23 cellular contexts compared by ENCODE assay signal in genomic region chr3:175397407-175397806, GRCh38.
DNase-seq lines count a peak whose midpoint lies in the region; ATAC-seq and TF ChIP-seq lines count a peak whose summit lies in the region.
"Had no signal": no experiment of that assay in that cellular context is flagged by ENCODE, and none has a peak within 500 bp of the region (broad histone marks: within the 10 kb centered on the region; RNA-seq: fewer than 3 reads in every experiment).

No MANE protein-coding gene starts in this region.

- H2BK5ac ChIP-seq in mesenchymal stem cell (ENCODE audit: low read depth, low read length, poor library complexity, severe bottlenecking), result no peak overlapping the region

- no peaks in the 10 kb centered on the region for H3F3A ChIP-seq in SK-N-SH (replicated peaks; ENCODE audit: insufficient read depth)

- H2AFZ ChIP-seq in SK-N-SH (ENCODE audit: low read depth), result no peak overlapping the region
- no peak overlapping the region for H2AFZ ChIP-seq in mesenchymal stem cell (ENCODE audit: low read depth, low read length)

- H3K27me3 ChIP-seq in SK-N-SH (ENCODE audit: insufficient read depth) (no peaks in the 10 kb centered on the region), mesenchymal stem cell (ENCODE audit: control insufficient read depth in 1 of 2, insufficient read depth in 1 of 2, low read length in 2 of 2) (no peaks in the 10 kb centered on the region), aorta (ENCODE audit: control insufficient read depth in 1 of 2, insufficient read depth in 2 of 2, low read length in 1 of 2) (no peaks in the 10 kb centered on the region)
- H3K27me3 ChIP-seq: MG63 had no signal

- H3K27ac ChIP-seq in SK-N-SH (ENCODE audit: low read depth in 2 of 2, low read length in 1 of 2), result no peak overlapping the region
- H3K27ac ChIP-seq in mesenchymal stem cell (ENCODE audit: low read length, poor library complexity, severe bottlenecking), result no peak overlapping the region
- H3K27ac ChIP-seq in aorta (ENCODE audit: low read depth in 1 of 2, low read length in 2 of 2), result no peak overlapping the region
- H3K27ac ChIP-seq in substantia nigra (ENCODE audit: low read depth, low read length, poor library complexity, severe bottlenecking), result no peak overlapping the region
- H3K27ac ChIP-seq: 22Rv1, C4-2B, SK-N-MC had no signal

- intact Hi-C loops in aorta (cut with DNase I), result no loop called here

- no peak overlapping the region for H2BK120ac ChIP-seq in mesenchymal stem cell (ENCODE audit: low read depth, low read length)

- no peak overlapping the region for H2BK12ac ChIP-seq in mesenchymal stem cell (ENCODE audit: low read length in 2 of 2)

- H3K79me1 ChIP-seq in mesenchymal stem cell (replicated peaks; ENCODE audit: low read length, poor library complexity, severe bottlenecking), result no peaks in the 10 kb centered on the region

- H3K9ac ChIP-seq in SK-N-SH (no peak overlapping the region), mesenchymal stem cell (ENCODE audit: low read length) (no peak overlapping the region)

- no peaks in the 10 kb centered on the region for H3K36me3 ChIP-seq in SK-N-SH (replicated peaks in 1 of 2; ENCODE audit: control insufficient read depth in 1 of 2, insufficient read depth in 2 of 2, low read length in 1 of 2)
- H3K36me3 ChIP-seq in mesenchymal stem cell (ENCODE audit: control insufficient read depth in 1 of 2, insufficient read depth in 2 of 2, low read depth in 1 of 2, low read length in 2 of 2), result no peaks in the 10 kb centered on the region
- H3K36me3 ChIP-seq in aorta (ENCODE audit: control insufficient read depth in 1 of 2, insufficient read depth in 2 of 2, low read length in 1 of 2), result no peaks in the 10 kb centered on the region
- H3K36me3 ChIP-seq: MG63 had no signal

- H3K9me2 ChIP-seq in SK-N-SH, result no peaks in the 10 kb centered on the region

- POLR2A ChIA-PET in SK-N-SH (lab: Yijun Ruan, JAX), result no interaction called here

- H3K4me1 ChIP-seq in SK-N-SH (ENCODE audit: control insufficient read depth in 1 of 2, insufficient read depth in 2 of 2, low read depth in 1 of 2, low read length in 1 of 2) (no peaks in the 10 kb centered on the region; a peak in 1 of 4 replicates), mesenchymal stem cell (ENCODE audit: control insufficient read depth, insufficient read depth, low read depth, low read length) (no peaks in the 10 kb centered on the region), aorta (ENCODE audit: control insufficient read depth in 1 of 2, insufficient read depth in 2 of 2, low read length in 2 of 2) (no peaks in the 10 kb centered on the region)

- H3K4me3 ChIP-seq in SK-N-SH (ENCODE audit: low read depth in 2 of 2, low read length in 1 of 2) (no peak overlapping the region), mesenchymal stem cell (ENCODE audit: insufficient read depth in 1 of 2, low read depth in 1 of 2, low read length in 2 of 2) (no peak overlapping the region), aorta (ENCODE audit: low read length in 2 of 2) (no peak overlapping the region)
- H3K4me3 ChIP-seq: MG63, SK-N-MC had no signal

- no peak for TF ChIP-seq CTCF in SK-N-SH (IDR thresholded peaks at IDR 0.05)

- CTCF ChIA-PET in SK-N-SH (lab: Yijun Ruan, JAX), result no interaction called here

- TF ChIP-seq EP300 in SK-N-SH (IDR thresholded peaks at IDR 0.05; ENCODE audit: borderline replicate concordance in 1 of 2, low read depth in 1 of 2, low read length in 1 of 2), result no peak

- H3K4ac ChIP-seq in mesenchymal stem cell (ENCODE audit: low read depth in 1 of 2, low read length in 2 of 2), result no peak overlapping the region

- no peak overlapping the region for H3K14ac ChIP-seq in mesenchymal stem cell (ENCODE audit: low read length in 2 of 2)

- DNase-seq in SK-N-SH, result peak; percentile 3
- peak; percentile 20 for DNase-seq in SK-N-DZ (ENCODE audit: low spot score)
- DNase-seq in mesenchymal stem cell, result peak; percentile 28
- no peak for DNase-seq in aorta
- DNase-seq in kidney tubule cell (ENCODE audit: low spot score), result no peak
- DNase-seq in substantia nigra (lab: John Stamatoyannopoulos, UW), result no peak
- DNase-seq: Calu3; CD8-positive, alpha-beta memory T cell; DMS153; GOT3; Kasumi-1; MG63; NCI-H1417; NCI-H1694 treated with DMSO at 0.1 percent for 48 hours; NCI-H2081 treated with DMSO at 0.1 percent for 48 hours; NCI-H2171 treated with DMSO at 0.1 percent for 48 hours; NCI-H526; SHP77 had no signal

- peak overlapping the region in 1 of 2 experiments; percentile 34 for H3K18ac ChIP-seq in mesenchymal stem cell (ENCODE audit: low read depth in 1 of 2, low read length in 2 of 2)

- no peak overlapping the region for H3K23ac ChIP-seq in mesenchymal stem cell (ENCODE audit: low read length in 2 of 2)

- no peaks in the 10 kb centered on the region for H4K20me1 ChIP-seq in SK-N-SH (ENCODE audit: insufficient read depth)

- 88% methylated on average over 2 of the region's 2 CpGs for WGBS in SK-N-SH (ENCODE audit: low lambda C conversion rate)
- 37% methylated on average over 2 of the region's 2 CpGs for WGBS in mesenchymal stem cell
- WGBS in aorta, 2 donors, result 72 to 81% methylated on average over 2 of the region's 2 CpGs

- H3K4me2 ChIP-seq in SK-N-SH (no peak overlapping the region), mesenchymal stem cell (ENCODE audit: low read length, poor library complexity, severe bottlenecking) (no peak overlapping the region)

- H4K8ac ChIP-seq in mesenchymal stem cell (ENCODE audit: low read length), result no peak overlapping the region

- no peak for ATAC-seq in SK-N-SH treated with all-trans-retinoic acid at 6 μM for 48 hours
- peak; percentile 22 for ATAC-seq in aorta (ENCODE audit: low FRiP score)
- no peak for ATAC-seq in esophagus mucosa

- H2AK5ac ChIP-seq in mesenchymal stem cell (ENCODE audit: low read length, severe bottlenecking), result no peak overlapping the region

- no peaks in the 10 kb centered on the region for H3K79me2 ChIP-seq in SK-N-SH (ENCODE audit: insufficient read depth)

- no peak overlapping the region for H2BK15ac ChIP-seq in mesenchymal stem cell (ENCODE audit: low read depth, poor library complexity, severe bottlenecking)

- no peak overlapping the region for H4K91ac ChIP-seq in mesenchymal stem cell (ENCODE audit: low read length)

- H3K9me3 ChIP-seq in SK-N-SH (no peaks in the 10 kb centered on the region), mesenchymal stem cell (ENCODE audit: control insufficient read depth, low read length) (no peaks in the 10 kb centered on the region), aorta (ENCODE audit: control insufficient read depth, low read length) (no peaks in the 10 kb centered on the region)

- no peak for TF ChIP-seq RAD21 in SK-N-SH (IDR thresholded peaks at IDR 0.05; ENCODE audit: low read length)

TF ChIP-seq in SK-N-SH, 30 proteins besides CTCF, POLR2A, EP300 and RAD21:
- TF ChIP-seq NRF1 (IDR thresholded peaks at IDR 0.05; ENCODE audit: low read depth, low read length) (no peak), RXRA (IDR thresholded peaks at IDR 0.05; ENCODE audit: borderline replicate concordance, low read depth) (no peak), TCF12 (IDR thresholded peaks at IDR 0.05) (no peak), GATA2 (CRISPR knock-in tag; IDR thresholded peaks at IDR 0.05) (no peak), USF2 (IDR thresholded peaks at IDR 0.05; ENCODE audit: borderline replicate concordance, low read depth, low read length) (no peak), MXI1 (IDR thresholded peaks at IDR 0.05; ENCODE audit: low read depth, low read length) (no peak), RCOR1 (IDR thresholded peaks at IDR 0.05; ENCODE audit: low read length) (no peak), RFX5 (IDR thresholded peaks at IDR 0.05; ENCODE audit: low read length) (no peak)

TF ChIP-seq in SK-N-SH treated with all-trans-retinoic acid at 6 μM for 48 hours, 23 proteins besides CTCF, POLR2A, EP300 and RAD21:
- TF ChIP-seq TCF4 (CRISPR knock-in tag; IDR thresholded peaks at IDR 0.05; ENCODE audit: borderline replicate concordance), result no peak
- no peak for TF ChIP-seq OSR1 (CRISPR knock-in tag; IDR thresholded peaks at IDR 0.05)
- no peak for TF ChIP-seq ZNF8 (CRISPR knock-in tag; IDR thresholded peaks at IDR 0.05)
- TF ChIP-seq RARB (CRISPR knock-in tag; IDR thresholded peaks at IDR 0.05), result no peak
- no peak for TF ChIP-seq ARNTL (CRISPR knock-in tag; IDR thresholded peaks at IDR 0.05; ENCODE audit: borderline replicate concordance, low read depth)
- no peak for TF ChIP-seq ZNF565 (CRISPR knock-in tag; conservative IDR thresholded peaks at IDR 0.05; ENCODE audit: low read depth)
- TF ChIP-seq TOX (CRISPR knock-in tag; IDR thresholded peaks at IDR 0.05; ENCODE audit: borderline replicate concordance), result no peak
- TF ChIP-seq GLIS3 (CRISPR knock-in tag; IDR thresholded peaks at IDR 0.05), result no peak
- TF ChIP-seq ISL1 (CRISPR knock-in tag; IDR thresholded peaks at IDR 0.05), result no peak
- no peak for TF ChIP-seq BACH2 (CRISPR knock-in tag; IDR thresholded peaks at IDR 0.05; ENCODE audit: borderline replicate concordance)
- TF ChIP-seq ZFP30 (CRISPR knock-in tag; IDR thresholded peaks at IDR 0.05), result no peak
- no peak for TF ChIP-seq SNAI2 (CRISPR knock-in tag; IDR thresholded peaks at IDR 0.05)
- no peak for TF ChIP-seq ESRRG (CRISPR knock-in tag; IDR thresholded peaks at IDR 0.05)
TF ChIP-seq in SK-N-SH treated with all-trans-retinoic acid at 6 μM for 48 hours: peak in this region for 0.

Comparison
In these comparisons a context has a peak if more than half of its experiments do, and no peak if none do; other contexts are left out.
1. DNase-seq: peak in SK-N-SH (single experiment), SK-N-DZ (single experiment) and mesenchymal stem cell (single experiment); none in aorta (0 of 2), kidney tubule cell (single experiment) and substantia nigra (0 of 49).